8 cellular contexts compared by ENCODE assay signal in genomic region chr19:12881172-12881808, GRCh38.
A peak's percentile ranks its signal among the peaks of the same experiment; 100 is the strongest.
DNase-seq lines count a peak whose midpoint lies in the region; ATAC-seq and TF ChIP-seq lines count a peak whose summit lies in the region.

Gene DNASE2, minus strand, starts transcription at chr19:12881449. Its CDS starts 74 bp downstream, at chr19:12881375.

- peak; percentile 31 for DNase-seq in AG04449 (ENCODE audit: low read depth, low spot score)
- DNase-seq in NCI-H226 = peak; percentile 88
- peak; percentile 66 to 76 for DNase-seq in central memory CD8-positive, alpha-beta T cell (ENCODE audit: low spot score in 2 of 2)
- DNase-seq in islet precursor cell = peak; percentile 97
- peak; percentile 83 to 95 (median 84) for DNase-seq in stimulated activated CD4-positive, alpha-beta T cell treated with anti-CD3 and anti-CD28 coated beads, Interleukin-12 subunit alpha, Interleukin-12 subunit beta, amount 100 ng/mL, for 48 hours (ENCODE audit: low read depth in 2 of 3, low spot score in 1 of 3)

- peak within 1 kb of the TSS; percentile 68 for H3K27ac Mint-ChIP-seq in central memory CD8-positive, alpha-beta T cell (ENCODE audit: low read depth)

- ATAC-seq in GM18909 (IDR thresholded peaks at IDR 0.05; ENCODE audit: poor library complexity, unreplicated experiment) (peak; percentile 78), HG03159 (IDR thresholded peaks at IDR 0.05; ENCODE audit: unreplicated experiment) (peak; percentile 80)
- ATAC-seq in activated CD4-positive, CD25-positive, alpha-beta regulatory T cell treated with anti-CD3 and anti-CD28 coated beads, Interleukin-2, amount 50 U/mL, for 24 hours = peak; percentile 74 to 75
- ATAC-seq in central memory CD8-positive, alpha-beta T cell (replicated peaks; ENCODE audit: extremely low read depth, poor library complexity, severe bottlenecking) = peak; percentile 77

- H3K27me3 Mint-ChIP-seq in central memory CD8-positive, alpha-beta T cell = no peaks in the 10 kb centered on the region

- no peak for TF ChIP-seq CTCF in AG04449 (IDR thresholded peaks at IDR 0.05; ENCODE audit: insufficient read depth, low read length, missing control alignments)

- H3K4me1 Mint-ChIP-seq in central memory CD8-positive, alpha-beta T cell = peaks cover 31% of the 10 kb centered on the region

- no peaks in the 10 kb centered on the region for H3K9me3 Mint-ChIP-seq in central memory CD8-positive, alpha-beta T cell

- POLR2A ChIA-PET in AG04449 (lab: Yijun Ruan, JAX) = interaction anchor here (0.7 to 2.4 kb wide), 3 partner anchors 9 to 548 kb away, joined by 3 to 9 read pairs (median 3); partner anchors contain the start of gene GCDH

- peaks cover 25% of the 10 kb centered on the region for H3K36me3 Mint-ChIP-seq in central memory CD8-positive, alpha-beta T cell (ENCODE audit: insufficient read depth)

- H3K4me3 Mint-ChIP-seq in central memory CD8-positive, alpha-beta T cell = peak within 1 kb of the TSS; percentile 84

- CTCF ChIA-PET in AG04449 (lab: Yijun Ruan, JAX) = interaction anchor here (0.6 to 3.4 kb wide), 12 partner anchors 9 to 277 kb away, joined by 3 to 24 read pairs (median 4); partner anchors contain the start of gene GCDH

- H3K4me3 ChIP-seq in AG04449 (ENCODE audit: low read depth, low read length) = peak within 1 kb of the TSS; percentile 75

Comparison
In these comparisons a context has a peak if more than half of its experiments do, and no peak if none do; other contexts are left out.
1. Peak in every context shown above with its lines: DNase-seq, ATAC-seq and H3K4me3 ChIP-seq.
2. DNase-seq: peak in every context shown above with its lines; median percentile 97 in islet precursor cell; 88 in NCI-H226; 84 in stimulated activated CD4-positive, alpha-beta T cell treated with anti-CD3 and anti-CD28 coated beads, Interleukin-12 subunit alpha, Interleukin-12 subunit beta, amount 100 ng/mL, for 48 hours; 71 in central memory CD8-positive, alpha-beta T cell; 31 in AG04449.